ENCODE assay signal across 23 cellular contexts in genomic region chr16:50351116-50351515, GRCh38.
"Had no signal": no experiment of that assay in that cellular context is flagged by ENCODE, and none has a peak within 500 bp of the region (broad histone marks: within the 10 kb centered on the region; RNA-seq: fewer than 3 reads in every experiment).

No MANE protein-coding gene starts in this region.

- H3K9me3 ChIP-seq: body of pancreas, left ventricle myocardium inferior, upper lobe of right lung had no signal

- H3K27ac ChIP-seq: body of pancreas, cardiac muscle cell, left ventricle myocardium inferior, parathyroid adenoma, upper lobe of right lung had no signal

- ATAC-seq: body of pancreas; right cardiac atrium; stimulated activated naive CD8-positive, alpha-beta T cell treated with anti-CD3 and anti-CD28 coated beads, Interleukin-15, Interleukin-2, amounts not matched to agents 100 U/mL and 50 U/mL, for 24 hours; upper lobe of right lung had no signal

- DNase-seq: activated CD4-positive, alpha-beta T cell treated with anti-CD3 and anti-CD28 coated beads for 4 hours; activated CD4-positive, alpha-beta T cell treated with anti-CD3 and anti-CD28 coated beads, Interleukin-2, amount 50 U/mL, for 48 hours; activated CD4-positive, CD25-positive, alpha-beta regulatory T cell; activated CD8-positive, alpha-beta memory T cell treated with anti-CD3 and anti-CD28 coated beads, Interleukin-2, amount 50 U/mL, for 48 hours; activated naive CD4-positive, alpha-beta T cell treated with Interleukin-2 at 50 U/mL for 16 hours; activated naive CD8-positive, alpha-beta T cell treated with anti-CD3 and anti-CD28 coated beads for 36 hours; activated T-cell treated with anti-CD3 and anti-CD28 coated beads, Interleukin-2, amount 50 U/mL, for 4 hours; amniotic stem cell; body of pancreas; effector CD4-positive, alpha-beta T cell; hippocampal formation; left ventricle myocardium inferior; right cardiac atrium; stimulated activated CD4-positive, alpha-beta T cell treated with anti-CD3 and anti-CD28 coated beads, Interleukin-4, amount 100 ng/mL, for 24 hours; stimulated activated naive CD8-positive, alpha-beta T cell treated with anti-CD3 and anti-CD28 coated beads, Interleukin-15, Interleukin-2, amounts not matched to agents 100 U/mL and 50 U/mL, for 24 hours; T-helper 1 cell; T1000; upper lobe of right lung had no signal

- H3K4me3 ChIP-seq: body of pancreas, cardiac muscle cell, left ventricle myocardium inferior, upper lobe of right lung had no signal

- H3K4me1 Mint-ChIP-seq: mesothelial cell of epicardium, nephron had no signal

- H3K9ac ChIP-seq: parathyroid adenoma had no signal

- H3K27me3 Mint-ChIP-seq: activated naive CD8-positive, alpha-beta T cell treated with anti-CD3 and anti-CD28 coated beads for 36 hours; dendritic cell treated with granulocyte-macrophage colony-stimulating factor and Interleukin-4, amounts not matched to agents 40 ng/mL and 50 ng/mL, for 4 days had no signal

- H3K27ac Mint-ChIP-seq: activated naive CD8-positive, alpha-beta T cell treated with anti-CD3 and anti-CD28 coated beads for 36 hours; dendritic cell treated with granulocyte-macrophage colony-stimulating factor and Interleukin-4, amounts not matched to agents 40 ng/mL and 50 ng/mL, for 4 days; mesothelial cell of epicardium; nephron had no signal

- H3K4me3 Mint-ChIP-seq: activated naive CD8-positive, alpha-beta T cell treated with anti-CD3 and anti-CD28 coated beads for 36 hours; activated T-cell treated with anti-CD3 and anti-CD28 coated beads, Interleukin-2, amount 50 U/mL, for 4 hours; dendritic cell treated with granulocyte-macrophage colony-stimulating factor and Interleukin-4, amounts not matched to agents 40 ng/mL and 50 ng/mL, for 4 days; mesothelial cell of epicardium; nephron had no signal

- H3K79me2 ChIP-seq: parathyroid adenoma had no signal

- H2AFZ ChIP-seq: parathyroid adenoma had no signal

- H3K4me1 ChIP-seq: body of pancreas, left ventricle myocardium inferior, parathyroid adenoma had no signal

- H3K27me3 ChIP-seq: body of pancreas, cardiac muscle cell, upper lobe of right lung had no signal
